In the genomic region with DNA sequence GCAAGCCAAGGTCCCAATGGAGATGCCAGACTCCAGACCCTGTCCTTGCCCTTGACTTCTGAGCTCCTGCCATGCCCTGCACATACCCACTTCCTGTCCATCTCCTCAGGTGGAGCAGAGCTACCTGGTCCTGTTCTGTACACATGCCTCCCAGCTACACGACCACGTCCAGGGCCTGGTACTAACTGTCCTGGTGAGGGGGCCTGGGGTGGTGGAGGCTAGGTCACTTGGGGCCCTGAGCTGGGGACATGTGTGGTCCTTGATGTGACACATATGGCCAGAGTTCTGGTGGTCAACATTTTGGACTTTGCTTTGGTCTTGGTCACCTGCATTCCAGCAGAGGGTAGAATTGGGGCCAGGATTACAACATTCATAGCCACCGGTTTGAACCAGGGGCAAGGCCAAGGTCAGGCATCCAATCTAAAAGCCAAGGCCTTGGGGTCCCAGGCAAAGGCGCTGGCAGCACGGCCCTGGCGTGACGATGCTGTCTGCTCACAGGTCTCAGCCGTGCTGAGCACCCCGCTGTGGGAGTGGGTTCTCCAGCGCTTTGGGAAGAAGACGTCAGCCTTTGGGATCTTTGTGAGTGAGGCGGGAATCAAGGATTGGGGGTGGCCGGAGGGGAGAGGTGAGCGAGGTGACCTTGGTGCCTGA, we compare ENCODE assay signal across 1 cellular context.
TF ChIP-seq lines count a peak whose summit lies in the region.

No MANE protein-coding gene starts in this region.

TF ChIP-seq in HepG2, 621 proteins besides CTCF, POLR2A, EP300 and RAD21 (continued from another document and continues in another):
- TF ChIP-seq ZNF567 (CRISPR knock-in tag; IDR thresholded peaks at IDR 0.05; ENCODE audit: borderline replicate concordance) (no peak), SALL2 (CRISPR knock-in tag; IDR thresholded peaks at IDR 0.05) (no peak), ZFYVE20 (CRISPR knock-in tag; IDR thresholded peaks at IDR 0.05; ENCODE audit: borderline replicate concordance, low read depth) (no peak), RARG (CRISPR knock-in tag; IDR thresholded peaks at IDR 0.05; ENCODE audit: low read depth) (no peak), SATB2 (CRISPR knock-in tag; IDR thresholded peaks at IDR 0.05) (no peak), KAT2B (IDR thresholded peaks at IDR 0.05; ENCODE audit: borderline replicate concordance, low read depth, low read length) (no peak), SOX13 (IDR thresholded peaks at IDR 0.05) (no peak), SOX13 (CRISPR knock-in tag; conservative IDR thresholded peaks at IDR 0.05 in 1 of 2, IDR thresholded peaks at IDR 0.05 in 1 of 2) (peak in 1 of 2 experiments; percentile 80; a peak in 2 of 4 replicates), NFE2L1 (CRISPR knock-in tag; IDR thresholded peaks at IDR 0.05; ENCODE audit: borderline replicate concordance) (0 out of 2 replicates have a peak, but pooled peaks have one; percentile 57), PITX1 (CRISPR knock-in tag; IDR thresholded peaks at IDR 0.05) (peak; percentile 70), SOX5 (CRISPR knock-in tag; IDR thresholded peaks at IDR 0.05; ENCODE audit: borderline replicate concordance) (peak; percentile 80), IRX3 (CRISPR knock-in tag; IDR thresholded peaks at IDR 0.05; ENCODE audit: borderline replicate concordance, low read depth) (peak; percentile 71; the same call in 1 of the 2 replicates), CC2D1A (CRISPR knock-in tag; IDR thresholded peaks at IDR 0.05) (no peak), NKX3-1 (CRISPR knock-in tag; IDR thresholded peaks at IDR 0.05) (no peak), HNRNPUL1 (IDR thresholded peaks at IDR 0.05; ENCODE audit: low read depth, low read length) (no peak), ZFP37 (CRISPR knock-in tag; IDR thresholded peaks at IDR 0.05; ENCODE audit: borderline replicate concordance) (no peak), ZNF543 (CRISPR knock-in tag; IDR thresholded peaks at IDR 0.05) (no peak), ZNF557 (CRISPR knock-in tag; IDR thresholded peaks at IDR 0.05) (no peak), ZBTB1 (CRISPR knock-in tag; IDR thresholded peaks at IDR 0.05; ENCODE audit: borderline replicate concordance) (no peak), EZH2 (conservative IDR thresholded peaks at IDR 0.05; ENCODE audit: low read depth, low read length) (no peak), BRD4 (CRISPR knock-in tag; IDR thresholded peaks at IDR 0.05) (no peak), GATAD2A (CRISPR knock-in tag; IDR thresholded peaks at IDR 0.05) (peak; percentile 94), FOXP1 (IDR thresholded peaks at IDR 0.05) (no peak), FOXP1 (CRISPR knock-in tag; IDR thresholded peaks at IDR 0.05) (peak; percentile 39; the same call in 1 of the 2 replicates), DMAP1 (CRISPR knock-in tag; IDR thresholded peaks at IDR 0.05) (no peak), HNF4G (IDR thresholded peaks at IDR 0.05; ENCODE audit: borderline replicate concordance, low read depth, low read length) (peak; percentile 90), HNF4G (CRISPR knock-in tag; IDR thresholded peaks at IDR 0.05; ENCODE audit: borderline replicate concordance, low read depth) (peak; percentile 96), XBP1 (CRISPR knock-in tag; IDR thresholded peaks at IDR 0.05) (no peak), HHEX (CRISPR knock-in tag; IDR thresholded peaks at IDR 0.05) (peak; percentile 77), ZBTB7B (CRISPR knock-in tag; IDR thresholded peaks at IDR 0.05) (peak; percentile 98), ZNF292 (CRISPR knock-in tag; IDR thresholded peaks at IDR 0.05; ENCODE audit: borderline replicate concordance, low read depth) (no peak)
- TF ChIP-seq, protein P1, sequence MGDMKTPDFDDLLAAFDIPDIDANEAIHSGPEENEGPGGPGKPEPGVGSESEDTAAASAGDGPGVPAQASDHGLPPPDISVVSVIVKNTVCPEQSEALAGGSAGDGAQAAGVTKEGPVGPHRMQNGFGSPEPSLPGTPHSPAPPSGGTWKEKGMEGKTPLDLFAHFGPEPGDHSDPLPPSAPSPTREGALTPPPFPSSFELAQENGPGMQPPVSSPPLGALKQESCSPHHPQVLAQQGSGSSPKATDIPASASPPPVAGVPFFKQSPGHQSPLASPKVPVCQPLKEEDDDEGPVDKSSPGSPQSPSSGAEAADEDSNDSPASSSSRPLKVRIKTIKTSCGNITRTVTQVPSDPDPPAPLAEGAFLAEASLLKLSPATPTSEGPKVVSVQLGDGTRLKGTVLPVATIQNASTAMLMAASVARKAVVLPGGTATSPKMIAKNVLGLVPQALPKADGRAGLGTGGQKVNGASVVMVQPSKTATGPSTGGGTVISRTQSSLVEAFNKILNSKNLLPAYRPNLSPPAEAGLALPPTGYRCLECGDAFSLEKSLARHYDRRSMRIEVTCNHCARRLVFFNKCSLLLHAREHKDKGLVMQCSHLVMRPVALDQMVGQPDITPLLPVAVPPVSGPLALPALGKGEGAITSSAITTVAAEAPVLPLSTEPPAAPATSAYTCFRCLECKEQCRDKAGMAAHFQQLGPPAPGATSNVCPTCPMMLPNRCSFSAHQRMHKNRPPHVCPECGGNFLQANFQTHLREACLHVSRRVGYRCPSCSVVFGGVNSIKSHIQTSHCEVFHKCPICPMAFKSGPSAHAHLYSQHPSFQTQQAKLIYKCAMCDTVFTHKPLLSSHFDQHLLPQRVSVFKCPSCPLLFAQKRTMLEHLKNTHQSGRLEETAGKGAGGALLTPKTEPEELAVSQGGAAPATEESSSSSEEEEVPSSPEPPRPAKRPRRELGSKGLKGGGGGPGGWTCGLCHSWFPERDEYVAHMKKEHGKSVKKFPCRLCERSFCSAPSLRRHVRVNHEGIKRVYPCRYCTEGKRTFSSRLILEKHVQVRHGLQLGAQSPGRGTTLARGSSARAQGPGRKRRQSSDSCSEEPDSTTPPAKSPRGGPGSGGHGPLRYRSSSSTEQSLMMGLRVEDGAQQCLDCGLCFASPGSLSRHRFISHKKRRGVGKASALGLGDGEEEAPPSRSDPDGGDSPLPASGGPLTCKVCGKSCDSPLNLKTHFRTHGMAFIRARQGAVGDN (CRISPR knock-in tag; IDR thresholded peaks at IDR 0.05): peak; percentile 82
- TF ChIP-seq, protein P2, sequence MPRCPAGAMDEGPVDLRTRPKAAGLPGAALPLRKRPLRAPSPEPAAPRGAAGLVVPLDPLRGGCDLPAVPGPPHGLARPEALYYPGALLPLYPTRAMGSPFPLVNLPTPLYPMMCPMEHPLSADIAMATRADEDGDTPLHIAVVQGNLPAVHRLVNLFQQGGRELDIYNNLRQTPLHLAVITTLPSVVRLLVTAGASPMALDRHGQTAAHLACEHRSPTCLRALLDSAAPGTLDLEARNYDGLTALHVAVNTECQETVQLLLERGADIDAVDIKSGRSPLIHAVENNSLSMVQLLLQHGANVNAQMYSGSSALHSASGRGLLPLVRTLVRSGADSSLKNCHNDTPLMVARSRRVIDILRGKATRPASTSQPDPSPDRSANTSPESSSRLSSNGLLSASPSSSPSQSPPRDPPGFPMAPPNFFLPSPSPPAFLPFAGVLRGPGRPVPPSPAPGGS (CRISPR knock-in tag; IDR thresholded peaks at IDR 0.05): no peak; the same call in 1 of the 2 replicates
- TF ChIP-seq, protein P3, sequence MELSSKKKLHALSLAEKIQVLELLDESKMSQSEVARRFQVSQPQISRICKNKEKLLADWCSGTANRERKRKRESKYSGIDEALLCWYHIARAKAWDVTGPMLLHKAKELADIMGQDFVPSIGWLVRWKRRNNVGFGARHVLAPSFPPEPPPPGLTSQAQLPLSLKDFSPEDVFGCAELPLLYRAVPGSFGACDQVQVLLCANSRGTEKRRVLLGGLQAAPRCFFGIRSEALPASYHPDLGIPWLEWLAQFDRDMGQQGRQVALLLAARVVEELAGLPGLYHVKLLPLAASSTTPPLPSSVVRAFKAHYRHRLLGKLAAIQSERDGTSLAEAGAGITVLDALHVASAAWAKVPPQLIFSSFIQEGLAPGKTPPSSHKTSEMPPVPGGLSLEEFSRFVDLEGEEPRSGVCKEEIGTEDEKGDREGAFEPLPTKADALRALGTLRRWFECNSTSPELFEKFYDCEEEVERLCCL (CRISPR knock-in tag; IDR thresholded peaks at IDR 0.05; ENCODE audit: borderline replicate concordance): no peak; the same call in 1 of the 2 replicates
- TF ChIP-seq, protein P4, sequence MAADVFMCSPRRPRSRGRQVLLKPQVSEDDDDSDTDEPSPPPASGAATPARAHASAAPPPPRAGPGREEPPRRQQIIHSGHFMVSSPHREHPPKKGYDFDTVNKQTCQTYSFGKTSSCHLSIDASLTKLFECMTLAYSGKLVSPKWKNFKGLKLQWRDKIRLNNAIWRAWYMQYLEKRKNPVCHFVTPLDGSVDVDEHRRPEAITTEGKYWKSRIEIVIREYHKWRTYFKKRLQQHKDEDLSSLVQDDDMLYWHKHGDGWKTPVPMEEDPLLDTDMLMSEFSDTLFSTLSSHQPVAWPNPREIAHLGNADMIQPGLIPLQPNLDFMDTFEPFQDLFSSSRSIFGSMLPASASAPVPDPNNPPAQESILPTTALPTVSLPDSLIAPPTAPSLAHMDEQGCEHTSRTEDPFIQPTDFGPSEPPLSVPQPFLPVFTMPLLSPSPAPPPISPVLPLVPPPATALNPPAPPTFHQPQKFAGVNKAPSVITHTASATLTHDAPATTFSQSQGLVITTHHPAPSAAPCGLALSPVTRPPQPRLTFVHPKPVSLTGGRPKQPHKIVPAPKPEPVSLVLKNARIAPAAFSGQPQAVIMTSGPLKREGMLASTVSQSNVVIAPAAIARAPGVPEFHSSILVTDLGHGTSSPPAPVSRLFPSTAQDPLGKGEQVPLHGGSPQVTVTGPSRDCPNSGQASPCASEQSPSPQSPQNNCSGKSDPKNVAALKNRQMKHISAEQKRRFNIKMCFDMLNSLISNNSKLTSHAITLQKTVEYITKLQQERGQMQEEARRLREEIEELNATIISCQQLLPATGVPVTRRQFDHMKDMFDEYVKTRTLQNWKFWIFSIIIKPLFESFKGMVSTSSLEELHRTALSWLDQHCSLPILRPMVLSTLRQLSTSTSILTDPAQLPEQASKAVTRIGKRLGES (CRISPR knock-in tag; IDR thresholded peaks at IDR 0.05; ENCODE audit: borderline replicate concordance): no peak
- TF ChIP-seq, protein P5, sequence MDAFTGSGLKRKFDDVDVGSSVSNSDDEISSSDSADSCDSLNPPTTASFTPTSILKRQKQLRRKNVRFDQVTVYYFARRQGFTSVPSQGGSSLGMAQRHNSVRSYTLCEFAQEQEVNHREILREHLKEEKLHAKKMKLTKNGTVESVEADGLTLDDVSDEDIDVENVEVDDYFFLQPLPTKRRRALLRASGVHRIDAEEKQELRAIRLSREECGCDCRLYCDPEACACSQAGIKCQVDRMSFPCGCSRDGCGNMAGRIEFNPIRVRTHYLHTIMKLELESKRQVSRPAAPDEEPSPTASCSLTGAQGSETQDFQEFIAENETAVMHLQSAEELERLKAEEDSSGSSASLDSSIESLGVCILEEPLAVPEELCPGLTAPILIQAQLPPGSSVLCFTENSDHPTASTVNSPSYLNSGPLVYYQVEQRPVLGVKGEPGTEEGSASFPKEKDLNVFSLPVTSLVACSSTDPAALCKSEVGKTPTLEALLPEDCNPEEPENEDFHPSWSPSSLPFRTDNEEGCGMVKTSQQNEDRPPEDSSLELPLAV (CRISPR knock-in tag; conservative IDR thresholded peaks at IDR 0.05; ENCODE audit: low read depth): no peak; the same call in 1 of the 2 replicates
- TF ChIP-seq, protein P6, sequence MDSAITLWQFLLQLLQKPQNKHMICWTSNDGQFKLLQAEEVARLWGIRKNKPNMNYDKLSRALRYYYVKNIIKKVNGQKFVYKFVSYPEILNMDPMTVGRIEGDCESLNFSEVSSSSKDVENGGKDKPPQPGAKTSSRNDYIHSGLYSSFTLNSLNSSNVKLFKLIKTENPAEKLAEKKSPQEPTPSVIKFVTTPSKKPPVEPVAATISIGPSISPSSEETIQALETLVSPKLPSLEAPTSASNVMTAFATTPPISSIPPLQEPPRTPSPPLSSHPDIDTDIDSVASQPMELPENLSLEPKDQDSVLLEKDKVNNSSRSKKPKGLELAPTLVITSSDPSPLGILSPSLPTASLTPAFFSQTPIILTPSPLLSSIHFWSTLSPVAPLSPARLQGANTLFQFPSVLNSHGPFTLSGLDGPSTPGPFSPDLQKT (CRISPR knock-in tag; IDR thresholded peaks at IDR 0.05; ENCODE audit: borderline replicate concordance): no peak
- TF ChIP-seq, protein P7, sequence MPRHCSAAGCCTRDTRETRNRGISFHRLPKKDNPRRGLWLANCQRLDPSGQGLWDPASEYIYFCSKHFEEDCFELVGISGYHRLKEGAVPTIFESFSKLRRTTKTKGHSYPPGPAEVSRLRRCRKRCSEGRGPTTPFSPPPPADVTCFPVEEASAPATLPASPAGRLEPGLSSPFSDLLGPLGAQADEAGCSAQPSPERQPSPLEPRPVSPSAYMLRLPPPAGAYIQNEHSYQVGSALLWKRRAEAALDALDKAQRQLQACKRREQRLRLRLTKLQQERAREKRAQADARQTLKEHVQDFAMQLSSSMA (CRISPR knock-in tag; IDR thresholded peaks at IDR 0.05): peak; percentile 43; the same call in 1 of the 2 replicates
- TF ChIP-seq, protein P8, sequence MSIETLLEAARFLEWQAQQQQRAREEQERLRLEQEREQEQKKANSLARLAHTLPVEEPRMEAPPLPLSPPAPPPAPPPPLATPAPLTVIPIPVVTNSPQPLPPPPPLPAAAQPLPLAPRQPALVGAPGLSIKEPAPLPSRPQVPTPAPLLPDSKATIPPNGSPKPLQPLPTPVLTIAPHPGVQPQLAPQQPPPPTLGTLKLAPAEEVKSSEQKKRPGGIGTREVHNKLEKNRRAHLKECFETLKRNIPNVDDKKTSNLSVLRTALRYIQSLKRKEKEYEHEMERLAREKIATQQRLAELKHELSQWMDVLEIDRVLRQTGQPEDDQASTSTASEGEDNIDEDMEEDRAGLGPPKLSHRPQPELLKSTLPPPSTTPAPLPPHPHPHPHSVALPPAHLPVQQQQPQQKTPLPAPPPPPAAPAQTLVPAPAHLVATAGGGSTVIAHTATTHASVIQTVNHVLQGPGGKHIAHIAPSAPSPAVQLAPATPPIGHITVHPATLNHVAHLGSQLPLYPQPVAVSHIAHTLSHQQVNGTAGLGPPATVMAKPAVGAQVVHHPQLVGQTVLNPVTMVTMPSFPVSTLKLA (IDR thresholded peaks at IDR 0.05): no peak
- TF ChIP-seq, protein P9, sequence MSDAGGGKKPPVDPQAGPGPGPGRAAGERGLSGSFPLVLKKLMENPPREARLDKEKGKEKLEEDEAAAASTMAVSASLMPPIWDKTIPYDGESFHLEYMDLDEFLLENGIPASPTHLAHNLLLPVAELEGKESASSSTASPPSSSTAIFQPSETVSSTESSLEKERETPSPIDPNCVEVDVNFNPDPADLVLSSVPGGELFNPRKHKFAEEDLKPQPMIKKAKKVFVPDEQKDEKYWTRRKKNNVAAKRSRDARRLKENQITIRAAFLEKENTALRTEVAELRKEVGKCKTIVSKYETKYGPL (CRISPR knock-in tag; IDR thresholded peaks at IDR 0.05): no peak
